11 cellular contexts compared by ENCODE assay signal in genomic region chr20:41169791-41170351, GRCh38. TPM values are rescaled to one million over a fixed set of nuclear protein-coding genes. Genes with fewer than 3 reads are reported as not detected.
A peak's percentile ranks its signal among the peaks of the same experiment; 100 is the strongest.
DNase-seq lines count a peak whose midpoint lies in the region; ATAC-seq and TF ChIP-seq lines count a peak whose summit lies in the region.
"Had no signal": no experiment of that assay in that cellular context is flagged by ENCODE, and none has a peak within 500 bp of the region (broad histone marks: within the 10 kb centered on the region; RNA-seq: fewer than 3 reads in every experiment).

No MANE protein-coding gene starts in this region.

- H3K27ac Mint-ChIP-seq in activated naive CD8-positive, alpha-beta T cell treated with anti-CD3 and anti-CD28 coated beads, Interleukin-2, amount 10 ng/mL, durations not matched to agents 7 days and 5 days: no peak overlapping the region
- H3K27ac Mint-ChIP-seq in glutamatergic neuron (ENCODE audit: unreplicated experiment): no peak overlapping the region
- H3K27ac Mint-ChIP-seq: neural progenitor cell had no signal

- peaks cover 0 to 6% of the 10 kb centered on the region in 2 donors for H3K4me1 ChIP-seq in uterus

- H3K27me3 Mint-ChIP-seq in activated naive CD8-positive, alpha-beta T cell treated with anti-CD3 and anti-CD28 coated beads, Interleukin-2, amount 10 ng/mL, durations not matched to agents 7 days and 5 days: no peaks in the 10 kb centered on the region
- H3K27me3 Mint-ChIP-seq in glutamatergic neuron (ENCODE audit: unreplicated experiment): peaks cover 28% of the 10 kb centered on the region

- H3K4me3 ChIP-seq in fibroblast of the aortic adventitia (ENCODE audit: low read depth, low read length): no peak overlapping the region
- no peak overlapping the region for H3K4me3 ChIP-seq in uterus
- H3K4me3 ChIP-seq: neural progenitor cell had no signal

- TF ChIP-seq POLR2A in uterus (IDR thresholded peaks at IDR 0.05): no peak

- no peaks in the 10 kb centered on the region for H3K27me3 ChIP-seq in uterus
- H3K27me3 ChIP-seq: neural progenitor cell had no signal

- no peaks in the 10 kb centered on the region for H3K9me3 Mint-ChIP-seq in activated naive CD8-positive, alpha-beta T cell treated with anti-CD3 and anti-CD28 coated beads, Interleukin-2, amount 10 ng/mL, durations not matched to agents 7 days and 5 days
- H3K9me3 Mint-ChIP-seq in glutamatergic neuron (ENCODE audit: unreplicated experiment): peaks cover 24% of the 10 kb centered on the region
- H3K9me3 Mint-ChIP-seq: neural progenitor cell; T-helper 1 cell treated with Interleukin-12 subunit alpha and Interleukin-12 subunit beta and Interleukin-4 antibody, amounts not matched to agents 30 μg/mL and 1 μg/mL, for 36 hours had no signal

- H3K27ac ChIP-seq in uterus: peak overlapping the region; percentile 7 to 71
- H3K27ac ChIP-seq: neural progenitor cell had no signal

- POLR2A ChIA-PET in activated naive CD8-positive, alpha-beta T cell treated with anti-CD3 and anti-CD28 coated beads, Interleukin-2, amount 10 ng/mL, durations not matched to agents 7 days and 5 days (lab: Charles Lee): interaction anchor here (5.4 kb wide), 1 partner anchor 12 kb away, joined by 36 read pairs; no protein-coding TSS in a partner anchor

- H3K4me3 Mint-ChIP-seq in activated naive CD8-positive, alpha-beta T cell treated with anti-CD3 and anti-CD28 coated beads, Interleukin-2, amount 10 ng/mL, durations not matched to agents 7 days and 5 days: no peak overlapping the region
- H3K4me3 Mint-ChIP-seq in glutamatergic neuron (ENCODE audit: unreplicated experiment): no peak overlapping the region
- H3K4me3 Mint-ChIP-seq: neural progenitor cell; T-helper 1 cell treated with Interleukin-12 subunit alpha and Interleukin-12 subunit beta and Interleukin-4 antibody, amounts not matched to agents 30 μg/mL and 1 μg/mL, for 36 hours had no signal

- H3K9me3 ChIP-seq in uterus: no peaks in the 10 kb centered on the region

- intact Hi-C loops in left ventricle myocardium superior (cut with micrococcal nuclease): loop anchor here (5.0 to 10.0 kb wide), 2 partner anchors 167 to 245 kb away; no protein-coding TSS in a partner anchor
- intact Hi-C loops in Right ventricle myocardium inferior (cut with DNase I): loop anchor here (5.0 kb wide), 2 partner anchors 77 to 242 kb away; no protein-coding TSS in a partner anchor
- intact Hi-C loops in uterus (cut with DNase I; ENCODE audit: low total_unique reads): loop anchor here (5.0 kb wide), 1 partner anchor 62 kb away; no protein-coding TSS in a partner anchor

- H3K36me3 ChIP-seq in uterus: no peaks in the 10 kb centered on the region
- H3K36me3 ChIP-seq: neural progenitor cell had no signal

- H3K36me3 Mint-ChIP-seq in activated naive CD8-positive, alpha-beta T cell treated with anti-CD3 and anti-CD28 coated beads, Interleukin-2, amount 10 ng/mL, durations not matched to agents 7 days and 5 days: peaks cover 50% of the 10 kb centered on the region
- H3K36me3 Mint-ChIP-seq in glutamatergic neuron (ENCODE audit: unreplicated experiment): peaks cover 8% of the 10 kb centered on the region

- peaks cover 51% of the 10 kb centered on the region for H3K4me1 Mint-ChIP-seq in activated naive CD8-positive, alpha-beta T cell treated with anti-CD3 and anti-CD28 coated beads, Interleukin-2, amount 10 ng/mL, durations not matched to agents 7 days and 5 days
- H3K4me1 Mint-ChIP-seq in glutamatergic neuron (ENCODE audit: low read depth, unreplicated experiment): peaks cover 5% of the 10 kb centered on the region

- TF ChIP-seq CTCF in fibroblast of the aortic adventitia (IDR thresholded peaks at IDR 0.05; ENCODE audit: insufficient read depth, low read length) (no peak), uterus (IDR thresholded peaks at IDR 0.05) (no peak), glutamatergic neuron (IDR thresholded peaks at IDR 0.05; ENCODE audit: partially characterized antibody, unreplicated experiment) (no peak)

- DNase-seq in left ventricle myocardium superior (peak; percentile 18), Right ventricle myocardium inferior (ENCODE audit: missing footprints) (no peak), fibroblast of the aortic adventitia (ENCODE audit: low read depth) (peak; percentile 50), uterus (peak; percentile 12 to 13), glutamatergic neuron (no peak), medulla oblongata (ENCODE audit: extremely low spot score) (no peak)
- DNase-seq in activated naive CD8-positive, alpha-beta T cell treated with anti-CD3 and anti-CD28 coated beads, Interleukin-2, amount 10 ng/mL, durations not matched to agents 7 days and 5 days: peak; percentile 25
- DNase-seq: NCI-H226 had no signal

- no peak for ATAC-seq in left ventricle myocardium superior
- no peak for ATAC-seq in Right ventricle myocardium inferior
- no peak for ATAC-seq in activated naive CD8-positive, alpha-beta T cell treated with anti-CD3 and anti-CD28 coated beads, Interleukin-2, amount 10 ng/mL, durations not matched to agents 7 days and 5 days (ENCODE audit: low read depth)
- ATAC-seq in GM21526 (IDR thresholded peaks at IDR 0.05; ENCODE audit: low FRiP score, unreplicated experiment): no peak

RNA-seq across cellular contexts. Expression of gene PLCG1, which starts 32.5 kb away (rescaled TPM):
- total RNA-seq in left ventricle myocardium superior (56.5 TPM), Right ventricle myocardium inferior (43.4 TPM), fibroblast of the aortic adventitia (ENCODE audit: low replicate concordance) (38.0 and 56.4 TPM in 2 replicates), uterus (100 to 1,000 TPM in 3 of 4 donors, 10 to 100 TPM in 1; 38.8 to 180 (median 138) TPM), glutamatergic neuron (ENCODE audit: unreplicated experiment) (458 TPM)
- total RNA-seq in activated naive CD8-positive, alpha-beta T cell treated with anti-CD3 and anti-CD28 coated beads, Interleukin-2, amount 10 ng/mL, durations not matched to agents 7 days and 5 days: 100 to 1,000 TPM; 419 to 425 TPM

Comparison
In these comparisons a context has a peak if more than half of its experiments do, and no peak if none do; other contexts are left out.
1. DNase-seq: peak in left ventricle myocardium superior (single experiment), activated naive CD8-positive, alpha-beta T cell treated with anti-CD3 and anti-CD28 coated beads, Interleukin-2, amount 10 ng/mL, durations not matched to agents 7 days and 5 days (single experiment), fibroblast of the aortic adventitia (single experiment) and uterus (2 of 2); none in Right ventricle myocardium inferior (single experiment), glutamatergic neuron (single experiment) and medulla oblongata (single experiment).